1 cellular context compared by ENCODE assay signal in the genomic region with DNA sequence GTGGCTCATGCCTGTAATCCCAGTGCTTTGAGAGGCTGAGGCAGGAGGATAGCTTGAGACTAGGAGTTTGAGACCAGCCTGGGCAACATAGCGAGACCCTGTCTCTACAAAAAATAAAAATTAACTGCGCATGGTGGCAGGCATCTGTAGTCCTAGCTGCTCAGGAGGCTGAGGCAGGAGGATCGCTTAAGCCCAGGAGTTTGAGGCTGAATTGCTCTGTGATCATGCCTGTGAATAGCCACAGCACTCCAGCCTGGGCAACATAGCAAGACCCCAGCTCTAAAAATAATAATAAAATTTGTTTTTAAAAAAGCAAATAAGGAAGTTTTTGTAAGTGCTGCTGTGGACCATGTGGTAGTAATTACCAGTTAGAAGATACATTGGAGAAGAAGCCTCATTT. TPM values are rescaled to one million over a fixed set of nuclear protein-coding genes. Genes with fewer than 3 reads are reported as not detected.
"Had no signal": no experiment of that assay in that cellular context is flagged by ENCODE, and none has a peak within 500 bp of the region (broad histone marks: within the 10 kb centered on the region; RNA-seq: fewer than 3 reads in every experiment).

No MANE protein-coding gene starts in this region.

RNA-seq across cellular contexts. Expression of gene SMAD1, which starts 51.8 kb away (rescaled TPM):
- total RNA-seq: activated B cell treated with CpG ODN at 0.5 μM for 24 hours had no signal
